ENCODE assay signal across 1 cellular context in the genomic region with DNA sequence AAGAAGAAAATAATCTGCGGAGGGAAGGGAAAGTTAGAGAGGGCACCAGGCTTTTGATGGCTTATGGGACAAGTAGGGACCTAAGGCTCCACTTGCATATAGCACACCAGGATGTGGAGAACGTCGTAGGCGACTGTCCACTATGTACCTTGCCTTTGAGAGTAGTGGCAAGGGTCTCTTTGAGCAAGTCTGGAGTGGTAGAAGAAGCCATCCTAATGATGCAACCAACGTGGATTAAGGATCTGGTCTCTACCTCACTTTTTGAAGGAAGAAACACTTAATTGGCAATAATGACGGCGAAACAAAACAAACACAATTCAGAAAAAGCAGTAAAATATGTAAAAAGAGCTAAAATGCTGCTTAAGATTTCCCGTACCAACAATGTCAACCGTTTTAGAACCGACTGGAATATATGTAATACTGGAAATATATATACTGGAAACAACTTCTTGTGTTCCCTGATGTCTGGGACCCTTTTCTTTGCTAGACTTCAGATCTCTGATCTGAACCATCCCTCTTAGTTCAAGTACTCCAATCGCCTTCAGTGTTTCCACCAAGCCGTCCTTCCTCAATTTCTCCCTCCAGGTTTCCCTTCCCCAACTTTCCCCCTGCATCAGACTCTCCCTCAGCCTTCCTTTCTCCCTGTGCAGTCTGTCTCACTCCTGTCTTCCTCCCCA.
TF ChIP-seq lines count a peak whose summit lies in the region.

No MANE protein-coding gene starts in this region.

TF ChIP-seq in HEK293, 187 proteins besides CTCF, POLR2A, EP300 and RAD21 (continued from another document):
- TF ChIP-seq ZNF274 (IDR thresholded peaks at IDR 0.05; ENCODE audit: low read length) (no peak), ZNF274 (tag by site-specific recombination; IDR thresholded peaks at IDR 0.05; ENCODE audit: borderline replicate concordance) (no peak), SP7 (tag by site-specific recombination; IDR thresholded peaks at IDR 0.05) (no peak; the same call in 1 of the 2 replicates), ZFP69B (tag by site-specific recombination; IDR thresholded peaks at IDR 0.05) (no peak), ZNF266 (tag by site-specific recombination; IDR thresholded peaks at IDR 0.05; ENCODE audit: low read depth) (no peak), ZNF292 (tag by site-specific recombination; IDR thresholded peaks at IDR 0.05; ENCODE audit: borderline replicate concordance, low read depth) (no peak), ZNF571 (tag by site-specific recombination; IDR thresholded peaks at IDR 0.05) (no peak), ZNF146 (tag by site-specific recombination; IDR thresholded peaks at IDR 0.05) (no peak), ZSCAN23 (tag by site-specific recombination; IDR thresholded peaks at IDR 0.05) (no peak), ZNF510 (tag by site-specific recombination; IDR thresholded peaks at IDR 0.05; ENCODE audit: insufficient replicate concordance) (no peak), KLF16 (tag by site-specific recombination; IDR thresholded peaks at IDR 0.05) (no peak), EGR2 (tag by site-specific recombination; IDR thresholded peaks at IDR 0.05; ENCODE audit: low read depth) (no peak), ZNF18 (tag by site-specific recombination; IDR thresholded peaks at IDR 0.05) (no peak), ZNF184 (tag by site-specific recombination; IDR thresholded peaks at IDR 0.05) (no peak), MZF1 (tag by site-specific recombination; IDR thresholded peaks at IDR 0.05; ENCODE audit: borderline replicate concordance) (no peak), ZNF704 (tag by site-specific recombination; IDR thresholded peaks at IDR 0.05) (no peak)
- TF ChIP-seq, protein P1, sequence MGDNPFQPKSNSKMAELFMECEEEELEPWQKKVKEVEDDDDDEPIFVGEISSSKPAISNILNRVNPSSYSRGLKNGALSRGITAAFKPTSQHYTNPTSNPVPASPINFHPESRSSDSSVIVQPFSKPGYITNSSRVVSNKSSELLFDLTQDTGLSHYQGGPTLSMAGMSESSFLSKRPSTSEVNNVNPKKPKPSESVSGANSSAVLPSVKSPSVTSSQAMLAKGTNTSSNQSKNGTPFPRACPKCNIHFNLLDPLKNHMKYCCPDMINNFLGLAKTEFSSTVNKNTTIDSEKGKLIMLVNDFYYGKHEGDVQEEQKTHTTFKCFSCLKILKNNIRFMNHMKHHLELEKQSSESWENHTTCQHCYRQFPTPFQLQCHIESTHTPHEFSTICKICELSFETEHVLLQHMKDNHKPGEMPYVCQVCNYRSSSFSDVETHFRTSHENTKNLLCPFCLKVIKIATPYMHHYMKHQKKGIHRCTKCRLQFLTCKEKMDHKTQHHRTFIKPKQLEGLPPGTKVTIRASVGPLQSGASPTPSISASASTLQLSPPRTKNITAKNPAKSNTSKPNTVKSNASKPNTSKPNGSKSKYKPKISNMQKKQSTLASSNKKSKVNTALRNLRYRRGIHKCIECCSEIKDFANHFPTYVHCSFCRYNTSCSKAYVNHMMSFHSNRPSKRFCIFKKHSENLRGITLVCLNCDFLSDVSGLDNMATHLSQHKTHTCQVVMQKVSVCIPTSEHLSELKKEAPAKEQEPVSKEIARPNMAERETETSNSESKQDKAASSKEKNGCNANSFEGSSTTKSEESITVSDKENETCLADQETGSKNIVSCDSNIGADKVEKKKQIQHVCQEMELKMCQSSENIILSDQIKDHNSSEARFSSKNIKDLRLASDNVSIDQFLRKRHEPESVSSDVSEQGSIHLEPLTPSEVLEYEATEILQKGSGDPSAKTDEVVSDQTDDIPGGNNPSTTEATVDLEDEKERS (tag by site-specific recombination; IDR thresholded peaks at IDR 0.05), result no peak
- TF ChIP-seq, protein P2, sequence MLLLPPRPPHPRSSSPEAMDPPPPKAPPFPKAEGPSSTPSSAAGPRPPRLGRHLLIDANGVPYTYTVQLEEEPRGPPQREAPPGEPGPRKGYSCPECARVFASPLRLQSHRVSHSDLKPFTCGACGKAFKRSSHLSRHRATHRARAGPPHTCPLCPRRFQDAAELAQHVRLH (tag by site-specific recombination; IDR thresholded peaks at IDR 0.05), result no peak
TF ChIP-seq in HEK293: peak in this region for 10.
